14 cellular contexts compared by ENCODE assay signal in genomic region chr5:56610093-56610698, GRCh38.
DNase-seq lines count a peak whose midpoint lies in the region; ATAC-seq and TF ChIP-seq lines count a peak whose summit lies in the region.
"Had no signal": no experiment of that assay in that cellular context is flagged by ENCODE, and none has a peak within 500 bp of the region (broad histone marks: within the 10 kb centered on the region; RNA-seq: fewer than 3 reads in every experiment).

No MANE protein-coding gene starts in this region.

- no peak overlapping the region for H3K27ac ChIP-seq in stomach
- H3K27ac ChIP-seq: suprapubic skin had no signal

- peaks cover 2% of the 10 kb centered on the region for H3K36me3 Mint-ChIP-seq in T-helper 17 cell (ENCODE audit: low read depth)
- H3K36me3 Mint-ChIP-seq in activated naive CD4-positive, alpha-beta T cell treated with anti-CD3 and anti-CD28 coated beads, Interleukin-2, amount 50 U/mL, for 72 hours: peaks cover 17 to 27% of the 10 kb centered on the region in 2 donors
- H3K36me3 Mint-ChIP-seq in natural killer cell: peaks cover 13% of the 10 kb centered on the region

- intact Hi-C loops in natural killer cell (cut with micrococcal nuclease) (no loop called here), stomach (cut with DNase I; ENCODE audit: low total_unique reads) (no loop called here)

- no peak overlapping the region for H3K4me3 ChIP-seq in stomach
- H3K4me3 ChIP-seq: BLaER1 treated with 17β-estradiol and CSF1 and Interleukin-3, amounts not matched to agents 10 nM and 100 nM; suprapubic skin had no signal

- no peaks in the 10 kb centered on the region for H3K9me3 ChIP-seq in T-helper 17 cell (ENCODE audit: control insufficient read depth, low read length, poor library complexity, severe bottlenecking)
- H3K9me3 ChIP-seq in stomach: peaks cover 0 to 8% (median 2%) of the 10 kb centered on the region in 4 donors
- H3K9me3 ChIP-seq: suprapubic skin had no signal

- no peaks in the 10 kb centered on the region for H3K27me3 ChIP-seq in stomach
- H3K27me3 ChIP-seq: BLaER1 treated with 17β-estradiol and CSF1 and Interleukin-3, amounts not matched to agents 10 nM and 100 nM; suprapubic skin had no signal

- TF ChIP-seq CTCF in natural killer cell (IDR thresholded peaks at IDR 0.05) (no peak), stomach (IDR thresholded peaks at IDR 0.05) (no peak)

- TF ChIP-seq POLR2A in stomach (IDR thresholded peaks at IDR 0.05): no peak

- TF ChIP-seq EP300 in stomach (IDR thresholded peaks at IDR 0.05): no peak

- ATAC-seq in T-helper 17 cell (peak; percentile 74), natural killer cell (peak; percentile 39 to 84 (median 73))
- ATAC-seq in activated naive CD4-positive, alpha-beta T cell treated with anti-CD3 and anti-CD28 coated beads, Interleukin-2, amount 50 U/mL, for 72 hours: peak; percentile 96 to 99
- ATAC-seq: Right ventricle myocardium inferior had no signal

- 83 to 88% (median 84%) methylated on average over 4 of the region's 4 CpGs for WGBS in stomach, 5 donors

- H3K27me3 Mint-ChIP-seq in T-helper 17 cell: no peaks in the 10 kb centered on the region
- H3K27me3 Mint-ChIP-seq in natural killer cell (ENCODE audit: low read depth in 2 of 2): no peaks in the 10 kb centered on the region

- H3K27ac Mint-ChIP-seq in T-helper 17 cell: peak overlapping the region; percentile 71
- peak overlapping the region; percentile 5 to 53 for H3K27ac Mint-ChIP-seq in activated naive CD4-positive, alpha-beta T cell treated with anti-CD3 and anti-CD28 coated beads, Interleukin-2, amount 50 U/mL, for 72 hours
- H3K27ac Mint-ChIP-seq in natural killer cell: peak overlapping the region; percentile 53 to 61

- H3K36me3 ChIP-seq in stomach: no peaks in the 10 kb centered on the region
- H3K36me3 ChIP-seq: BLaER1 treated with 17β-estradiol and CSF1 and Interleukin-3, amounts not matched to agents 10 nM and 100 nM; suprapubic skin had no signal

- H3K4me1 Mint-ChIP-seq in T-helper 17 cell (peaks cover 47% of the 10 kb centered on the region), natural killer cell (peaks cover 60 to 72% of the 10 kb centered on the region in 2 donors)

- DNase-seq in ELF-1 (ENCODE audit: low read depth, low spot score) (peak; percentile 36), T-helper 17 cell (no peak), natural killer cell (no peak), stomach (no peak), DMS114 treated with DMSO at 0.1 percent for 48 hours (lab: John Stamatoyannopoulos, UW; ENCODE audit: unreplicated experiment) (no peak), NCI-H1417 treated with DMSO at 0.1 percent for 48 hours (lab: John Stamatoyannopoulos, UW) (no peak), SHP77 treated with DMSO at 0.1 percent for 48 hours (lab: John Stamatoyannopoulos, UW) (no peak)
- peak in 1 of 2 donors; percentile 47 for DNase-seq in activated naive CD4-positive, alpha-beta T cell treated with anti-CD3 and anti-CD28 coated beads, Interleukin-2, amount 50 U/mL, for 72 hours (ENCODE audit: low spot score in 2 of 2)
- DNase-seq: activated gamma-delta T cell, NCI-H1105 treated with DMSO at 0.1 percent for 48 hours, NCI-H526 treated with DMSO at 0.1 percent for 48 hours had no signal

- peaks cover 15 to 23% of the 10 kb centered on the region in 2 donors for H3K9me3 Mint-ChIP-seq in activated naive CD4-positive, alpha-beta T cell treated with anti-CD3 and anti-CD28 coated beads, Interleukin-2, amount 50 U/mL, for 72 hours
- H3K9me3 Mint-ChIP-seq in natural killer cell: peaks cover 3 to 4% of the 10 kb centered on the region in 2 donors

- H3K4me3 Mint-ChIP-seq in T-helper 17 cell: peak overlapping the region; percentile 10
- H3K4me3 Mint-ChIP-seq in natural killer cell: peak overlapping the region; percentile 65

- H3K4me1 ChIP-seq in stomach: peaks cover 1 to 16% (median 3%) of the 10 kb centered on the region in 4 donors
